1 cellular context compared by ENCODE assay signal in the genomic region with DNA sequence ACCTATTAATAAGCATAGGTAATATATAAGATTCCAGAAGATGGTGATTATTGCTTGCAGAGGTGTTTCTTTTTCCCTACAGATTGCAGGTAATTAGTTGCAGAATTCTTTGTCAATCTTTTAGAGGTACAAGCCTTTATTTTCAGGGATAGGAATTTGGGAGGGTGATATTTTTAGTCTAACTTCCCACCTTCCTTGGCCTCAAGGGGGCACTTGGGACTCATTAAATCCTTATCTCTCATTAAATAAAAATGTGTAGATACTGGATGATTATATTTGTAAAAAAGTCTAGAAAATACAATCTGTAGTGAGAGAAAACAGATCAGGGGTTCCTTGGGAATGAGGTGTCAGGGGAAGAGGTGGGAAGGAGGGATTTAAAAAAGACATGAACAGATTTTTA.
TF ChIP-seq lines count a peak whose summit lies in the region.

No MANE protein-coding gene starts in this region.

TF ChIP-seq in H1, 55 proteins besides CTCF, POLR2A, EP300 and RAD21:
- TF ChIP-seq KDM1A (IDR thresholded peaks at IDR 0.05; ENCODE audit: borderline replicate concordance, low read length) = no peak
- no peak for TF ChIP-seq SP4 (IDR thresholded peaks at IDR 0.05; ENCODE audit: low read length)
- TF ChIP-seq TEAD4 (IDR thresholded peaks at IDR 0.05; ENCODE audit: low read depth, low read length) = no peak
- no peak for TF ChIP-seq SIN3A (conservative IDR thresholded peaks at IDR 0.05 in 1 of 2, IDR thresholded peaks at IDR 0.05 in 1 of 2; ENCODE audit: low read depth in 1 of 2, low read length in 2 of 2)
- no peak for TF ChIP-seq MAFK (IDR thresholded peaks at IDR 0.05; ENCODE audit: low read depth, low read length)
- no peak for TF ChIP-seq GABPA (IDR thresholded peaks at IDR 0.05; ENCODE audit: borderline replicate concordance, insufficient read depth, low read length)
- no peak for TF ChIP-seq JUND (IDR thresholded peaks at IDR 0.05; ENCODE audit: low read length)
- TF ChIP-seq, protein P1, sequence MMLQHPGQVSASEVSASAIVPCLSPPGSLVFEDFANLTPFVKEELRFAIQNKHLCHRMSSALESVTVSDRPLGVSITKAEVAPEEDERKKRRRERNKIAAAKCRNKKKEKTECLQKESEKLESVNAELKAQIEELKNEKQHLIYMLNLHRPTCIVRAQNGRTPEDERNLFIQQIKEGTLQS (IDR thresholded peaks at IDR 0.05; ENCODE audit: insufficient read depth, low read depth, low read length) = no peak
- no peak for TF ChIP-seq SP1 (IDR thresholded peaks at IDR 0.05; ENCODE audit: low read depth, low read length)
TF ChIP-seq in H1: peak in this region for 0.
